ENCODE assay signal across 8 cellular contexts in the genomic region with DNA sequence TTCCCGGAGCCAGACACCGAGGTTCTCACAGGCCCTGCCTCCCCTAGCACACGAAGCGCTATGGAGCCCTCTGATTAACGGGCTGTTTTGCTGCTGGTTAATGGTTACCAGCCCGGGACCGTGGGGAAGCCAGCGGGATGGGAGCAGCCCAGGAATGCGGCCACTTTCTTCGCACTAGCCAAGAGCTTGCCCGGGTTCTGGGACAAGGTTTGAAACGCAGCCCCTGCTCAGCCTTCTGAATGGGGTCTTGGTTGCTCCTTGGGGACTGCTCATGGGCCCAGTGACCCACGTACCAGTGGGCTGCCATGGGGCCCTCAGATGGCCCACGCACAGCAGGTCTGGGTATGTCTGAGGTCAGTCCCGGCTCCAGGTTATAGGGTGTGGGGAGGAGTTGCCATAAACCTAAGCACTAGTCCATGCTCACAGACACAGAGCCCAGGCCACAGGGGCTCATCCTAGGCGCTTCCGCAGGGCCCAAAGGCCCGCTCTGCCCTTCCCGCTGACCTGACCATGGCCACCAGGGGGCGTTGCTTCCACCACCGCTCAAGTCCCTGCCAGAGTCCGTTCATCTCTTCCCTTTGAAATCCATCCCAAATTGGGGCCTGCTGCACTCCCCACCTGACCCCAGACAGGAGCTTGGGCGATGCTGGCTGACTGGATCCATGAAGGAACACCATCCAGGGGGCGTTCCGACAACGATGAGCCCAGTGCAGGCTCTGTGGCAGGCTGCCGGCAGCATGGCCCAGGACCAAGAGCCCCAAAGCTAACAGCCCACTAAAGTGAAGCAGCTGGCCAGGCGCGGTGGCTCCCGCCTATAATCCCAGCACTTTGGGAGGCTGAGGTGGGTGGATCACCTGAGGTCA. TPM values are rescaled to one million over a fixed set of nuclear protein-coding genes. Genes with fewer than 3 reads are reported as not detected.
A peak's percentile ranks its signal among the peaks of the same experiment; 100 is the strongest.
DNase-seq lines count a peak whose midpoint lies in the region; ATAC-seq and TF ChIP-seq lines count a peak whose summit lies in the region.

No MANE protein-coding gene starts in this region.

- H3F3A ChIP-seq in GM23248 (ENCODE audit: insufficient read depth) = peaks cover 5% of the 10 kb centered on the region; the same call in 1 of the 2 replicates

- H3K4me3 Mint-ChIP-seq in activated naive CD4-positive, alpha-beta T cell treated with anti-CD3 and anti-CD28 coated beads, Interleukin-2, amount 10 ng/mL, durations not matched to agents 7 days and 5 days = no peak overlapping the region

- H3K9me3 Mint-ChIP-seq in activated naive CD4-positive, alpha-beta T cell treated with anti-CD3 and anti-CD28 coated beads, Interleukin-2, amount 10 ng/mL, durations not matched to agents 7 days and 5 days = no peaks in the 10 kb centered on the region

- ATAC-seq in GM18519 (IDR thresholded peaks at IDR 0.05; ENCODE audit: low FRiP score, unreplicated experiment) = no peak

- H3K9me3 ChIP-seq in GM23248 (ENCODE audit: low read depth) (no peaks in the 10 kb centered on the region), SJCRH30 (replicated peaks) (no peaks in the 10 kb centered on the region), cardiac muscle cell (ENCODE audit: low read depth) (no peaks in the 10 kb centered on the region)

- H3K27ac Mint-ChIP-seq in activated naive CD4-positive, alpha-beta T cell treated with anti-CD3 and anti-CD28 coated beads, Interleukin-2, amount 10 ng/mL, durations not matched to agents 7 days and 5 days = peak overlapping the region; percentile 55

- H3K27ac ChIP-seq in GM23248 (no peak overlapping the region), SJCRH30 (no peak overlapping the region), cardiac muscle cell (no peak overlapping the region)

- peaks cover 8% of the 10 kb centered on the region for H3K36me3 Mint-ChIP-seq in activated naive CD4-positive, alpha-beta T cell treated with anti-CD3 and anti-CD28 coated beads, Interleukin-2, amount 10 ng/mL, durations not matched to agents 7 days and 5 days

- no peaks in the 10 kb centered on the region for H3K9me2 ChIP-seq in GM23248 (ENCODE audit: insufficient read depth)

- in situ Hi-C loops in GM23248 (cut with MboI) = loop anchor here (25.0 kb wide), 2 partner anchors 118 to 368 kb away; a partner anchor contains a TSS

- H3K4me3 ChIP-seq in GM23248 = no peak overlapping the region
- no peak overlapping the region for H3K4me3 ChIP-seq in SJCRH30
- H3K4me3 ChIP-seq in cardiac muscle cell = no peak overlapping the region

- no peak overlapping the region for H3K9ac ChIP-seq in GM23248

- H2AFZ ChIP-seq in GM23248 = no peak overlapping the region

- peaks cover 12% of the 10 kb centered on the region for H3K4me1 ChIP-seq in GM23248 (ENCODE audit: insufficient read depth)
- peaks cover 9% of the 10 kb centered on the region; the same call in 1 of the 2 replicates for H3K4me1 ChIP-seq in SJCRH30
- no peaks in the 10 kb centered on the region for H3K4me1 ChIP-seq in cardiac muscle cell (ENCODE audit: low read depth)

- peaks cover 93% of the 10 kb centered on the region for H3K79me2 ChIP-seq in GM23248 (ENCODE audit: insufficient read depth)

- WGBS in GM23248 (ENCODE audit: low coverage in 1 of 2, low lambda C conversion rate in 2 of 2, missing lambda C conversion rate in 2 of 2), 2 experiments = 56 to 58% methylated on average over 28 to 30 of the region's 30 CpGs

- H3K4me2 ChIP-seq in GM23248 (ENCODE audit: unreplicated experiment) = no peak overlapping the region

- no peaks in the 10 kb centered on the region for H3K36me3 ChIP-seq in GM23248 (ENCODE audit: low read depth)
- no peaks in the 10 kb centered on the region for H3K36me3 ChIP-seq in SJCRH30
- no peaks in the 10 kb centered on the region for H3K36me3 ChIP-seq in cardiac muscle cell

- H4K20me1 ChIP-seq in GM23248 (ENCODE audit: insufficient read depth) = 0 out of 2 replicates have a peak, but pooled peaks cover 6% of the 10 kb centered on the region

- H3K27me3 ChIP-seq in GM23248 (replicated peaks; ENCODE audit: insufficient read depth) (no peaks in the 10 kb centered on the region), SJCRH30 (no peaks in the 10 kb centered on the region), cardiac muscle cell (no peaks in the 10 kb centered on the region)

- H3K27me3 Mint-ChIP-seq in activated naive CD4-positive, alpha-beta T cell treated with anti-CD3 and anti-CD28 coated beads, Interleukin-2, amount 10 ng/mL, durations not matched to agents 7 days and 5 days = no peaks in the 10 kb centered on the region

- TF ChIP-seq CTCF in cardiac muscle cell (IDR thresholded peaks at IDR 0.05; ENCODE audit: low read depth, low read length) = peak; percentile 88

- DNase-seq in AG08395 (ENCODE audit: low spot score) (peak; percentile 72), GM23248 (peak; percentile 76), SJCRH30 (peak; percentile 55 to 67), cardiac muscle cell (ENCODE audit: low read depth in 1 of 2, low spot score in 1 of 2) (peak; percentile 70 to 80), retina (peak; percentile 80)
- DNase-seq in activated naive CD4-positive, alpha-beta T cell treated with anti-CD3 and anti-CD28 coated beads, Interleukin-2, amount 10 ng/mL, durations not matched to agents 7 days and 5 days = peak; percentile 68
- DNase-seq in NK-92 treated with Interleukin-12 subunit alpha and Interleukin-12 subunit beta, amount 100 ng/mL, for 24 hours (lab: John Stamatoyannopoulos, UW) = no peak

- CTCF ChIA-PET in activated naive CD4-positive, alpha-beta T cell treated with anti-CD3 and anti-CD28 coated beads, Interleukin-2, amount 10 ng/mL, durations not matched to agents 7 days and 5 days (lab: Charles Lee) = interaction anchor here (0.7 to 3.3 kb wide), 15 partner anchors 9 to 378 kb away, joined by 3 to 17 read pairs (median 3); a partner anchor contains a TSS

- H3K4me1 Mint-ChIP-seq in activated naive CD4-positive, alpha-beta T cell treated with anti-CD3 and anti-CD28 coated beads, Interleukin-2, amount 10 ng/mL, durations not matched to agents 7 days and 5 days = peaks cover 4% of the 10 kb centered on the region

RNA-seq across cellular contexts. Expression of a gene that starts 31.5 kb away (rescaled TPM):
- 5.5 and 8.9 TPM in 2 replicates for total RNA-seq in GM23248 (2014; rRNA removed; shearing (Covaris generic))
- polyA plus RNA-seq in GM23248 (2016; fragmentation: Nextera tagmentation; extraction: Ambion mirVana) (12.3 and 17.2 TPM in 2 replicates), cardiac muscle cell (370 and 442 TPM in 2 replicates)
- 7.4 and 7.5 TPM in 2 replicates for total RNA-seq in SJCRH30 (2014; rRNA removed; shearing (Covaris generic))
- total RNA-seq in cardiac muscle cell = 218 and 298 TPM in 2 replicates

RNA-seq across cellular contexts. Expression of a gene that starts 50.3 kb away (rescaled TPM):
- total RNA-seq in GM23248 (2014; rRNA removed; shearing (Covaris generic)) = 156 and 169 TPM in 2 replicates
- 46.5 and 46.9 TPM in 2 replicates for polyA plus RNA-seq in GM23248 (2016; fragmentation: Nextera tagmentation; extraction: Ambion mirVana)
- total RNA-seq in SJCRH30 (2014; rRNA removed; shearing (Covaris generic)) = 63.0 and 73.0 TPM in 2 replicates
- 154 and 180 TPM in 2 replicates for total RNA-seq in cardiac muscle cell
- 151 and 175 TPM in 2 replicates for polyA plus RNA-seq in cardiac muscle cell

RNA-seq across cellular contexts. Expression of a gene that starts 52.4 kb away (rescaled TPM):
- 22.1 and 24.2 TPM in 2 replicates for total RNA-seq in GM23248 (2014; rRNA removed; shearing (Covaris generic))
- 16.4 and 17.1 TPM in 2 replicates for polyA plus RNA-seq in GM23248 (2016; fragmentation: Nextera tagmentation; extraction: Ambion mirVana)
- total RNA-seq in SJCRH30 (2014; rRNA removed; shearing (Covaris generic)) = 9.1 and 10.1 TPM in 2 replicates
- 19.4 and 20.7 TPM in 2 replicates for total RNA-seq in cardiac muscle cell
- polyA plus RNA-seq in cardiac muscle cell = 14.8 and 18.2 TPM in 2 replicates

Comparison
In these comparisons a context has a peak if more than half of its experiments do, and no peak if none do; other contexts are left out.
1. RNA of a gene that starts 31.5 kb away (total RNA-seq): 218 to 298 TPM in cardiac muscle cell; 7.4 to 7.5 TPM in SJCRH30 and 5.5 to 8.9 TPM in GM23248; every median in the first group is over 10 times any median in the second.